ENCODE assay signal across 12 cellular contexts in the genomic region with DNA sequence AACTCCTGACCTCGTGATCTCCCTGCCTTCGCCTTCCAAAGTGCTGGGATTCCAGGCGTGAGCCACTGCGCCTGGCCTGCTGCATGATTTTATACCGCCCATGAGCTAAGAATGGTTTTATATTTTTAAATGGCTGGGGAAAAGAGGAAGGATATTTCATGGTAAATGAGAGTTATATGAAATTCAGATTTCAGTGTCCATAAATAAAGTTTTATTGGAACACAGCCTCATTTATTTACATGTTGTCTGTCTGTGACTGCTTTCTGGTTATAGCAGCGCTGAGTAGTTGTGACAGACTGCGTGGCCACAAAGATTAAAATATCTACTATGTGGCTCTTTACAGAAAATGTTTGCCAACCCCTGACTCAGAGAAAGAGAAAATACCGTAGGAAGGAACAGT. TPM values are rescaled to one million over a fixed set of nuclear protein-coding genes. Genes with fewer than 3 reads are reported as not detected.
DNase-seq lines count a peak whose midpoint lies in the region; ATAC-seq and TF ChIP-seq lines count a peak whose summit lies in the region.
"Had no signal": no experiment of that assay in that cellular context is flagged by ENCODE, and none has a peak within 500 bp of the region (broad histone marks: within the 10 kb centered on the region; RNA-seq: fewer than 3 reads in every experiment).

No MANE protein-coding gene starts in this region.

- H3K9me3 ChIP-seq in CD4-positive, alpha-beta memory T cell (ENCODE audit: control insufficient read depth in 1 of 2, low read length in 2 of 2): no peaks in the 10 kb centered on the region
- H3K9me3 ChIP-seq: ascending aorta had no signal

- peaks cover 0 to 1% of the 10 kb centered on the region in 2 donors for H3K27me3 Mint-ChIP-seq in CD4-positive, alpha-beta memory T cell
- H3K27me3 Mint-ChIP-seq in HFFc6 (ENCODE audit: insufficient read depth) (no peaks in the 10 kb centered on the region; the same call in 1 of the 2 replicates), nephron (ENCODE audit: low read depth) (no peaks in the 10 kb centered on the region)
- H3K27me3 Mint-ChIP-seq in activated naive CD8-positive, alpha-beta T cell: no peaks in the 10 kb centered on the region

- peak overlapping the region; percentile 94 to 98 (median 97) for H3K27ac Mint-ChIP-seq in CD4-positive, alpha-beta memory T cell
- H3K27ac Mint-ChIP-seq in HFFc6 (no peak overlapping the region), nephron (peak overlapping the region in 2 of 3 experiments; percentile 93 to 95)
- H3K27ac Mint-ChIP-seq in activated naive CD8-positive, alpha-beta T cell: no peak overlapping the region

- H3K4me1 ChIP-seq in CD4-positive, alpha-beta memory T cell (ENCODE audit: insufficient read depth, low read length): peaks cover 39% of the 10 kb centered on the region

- peaks cover 13 to 47% (median 28%) of the 10 kb centered on the region in 4 donors for H3K4me1 Mint-ChIP-seq in CD4-positive, alpha-beta memory T cell
- peaks cover 11% of the 10 kb centered on the region for H3K4me1 Mint-ChIP-seq in HFFc6 (ENCODE audit: low read depth)
- H3K4me1 Mint-ChIP-seq in activated naive CD8-positive, alpha-beta T cell (ENCODE audit: low read depth): peaks cover 26% of the 10 kb centered on the region
- peaks cover 4% of the 10 kb centered on the region for H3K4me1 Mint-ChIP-seq in nephron

- CTCF ChIA-PET in CD4-positive, alpha-beta memory T cell (lab: Charles Lee; ENCODE audit: partially characterized antibody): interaction anchor here (1.2 to 2.3 kb wide), 6 partner anchors 10 to 630 kb away, joined by 3 to 9 read pairs (median 6); partner anchors contain the start of gene TMEM130

- no peaks in the 10 kb centered on the region for H3K27me3 ChIP-seq in CD4-positive, alpha-beta memory T cell (ENCODE audit: insufficient read depth, low read length)
- H3K27me3 ChIP-seq: ascending aorta had no signal

- intact Hi-C loops in CD4-positive, alpha-beta memory T cell (cut with micrococcal nuclease): no loop called here

- TF ChIP-seq CTCF in HFFc6 (IDR thresholded peaks at IDR 0.05) (no peak), nephron (IDR thresholded peaks at IDR 0.05; ENCODE audit: unreplicated experiment in 3 of 3) (no peak)

- no peak for ATAC-seq in GM18861 (IDR thresholded peaks at IDR 0.05; ENCODE audit: unreplicated experiment)

- peaks cover 17 to 36% of the 10 kb centered on the region in 2 donors for H3K36me3 Mint-ChIP-seq in CD4-positive, alpha-beta memory T cell
- no peaks in the 10 kb centered on the region; the same call in 1 of the 2 replicates for H3K36me3 Mint-ChIP-seq in HFFc6 (ENCODE audit: low read depth)
- no peaks in the 10 kb centered on the region for H3K36me3 Mint-ChIP-seq in activated naive CD8-positive, alpha-beta T cell
- peaks cover 34% of the 10 kb centered on the region for H3K36me3 Mint-ChIP-seq in nephron (ENCODE audit: low read depth)

- POLR2A ChIA-PET in CD4-positive, alpha-beta memory T cell (lab: Charles Lee; ENCODE audit: partially characterized antibody): interaction anchor here (0.7 kb wide), 1 partner anchor 50 kb away, joined by 4 read pairs; no protein-coding TSS in a partner anchor

- no peak overlapping the region for H3K4me3 ChIP-seq in CD4-positive, alpha-beta memory T cell (ENCODE audit: low read length in 2 of 2)

- H3K36me3 ChIP-seq in CD4-positive, alpha-beta memory T cell (ENCODE audit: insufficient read depth, low read length): peaks cover 25% of the 10 kb centered on the region

- peak overlapping the region; percentile 64 to 99 (median 97) for H3K4me3 Mint-ChIP-seq in CD4-positive, alpha-beta memory T cell
- H3K4me3 Mint-ChIP-seq in HFFc6: peak overlapping the region; percentile 92
- H3K4me3 Mint-ChIP-seq in activated naive CD8-positive, alpha-beta T cell: peak overlapping the region; percentile 96
- peak overlapping the region; percentile 94 to 95 (median 95) for H3K4me3 Mint-ChIP-seq in nephron

- peaks cover 0 to 5% (median 0%) of the 10 kb centered on the region in 8 donors for H3K9me3 Mint-ChIP-seq in CD4-positive, alpha-beta memory T cell
- H3K9me3 Mint-ChIP-seq in HFFc6 (no peaks in the 10 kb centered on the region), nephron (no peaks in the 10 kb centered on the region)
- no peaks in the 10 kb centered on the region for H3K9me3 Mint-ChIP-seq in activated naive CD8-positive, alpha-beta T cell (ENCODE audit: low read depth)

- H3K27ac ChIP-seq in CD4-positive, alpha-beta memory T cell (ENCODE audit: low read depth, low read length): peak overlapping the region; percentile 92

- no peak for DNase-seq in CD4-positive, alpha-beta memory T cell
- DNase-seq in HFFc6 (no peak), NCI-H2029 treated with DMSO at 0.1 percent for 48 hours (lab: John Stamatoyannopoulos, UW) (no peak), NCI-H187 treated with DMSO at 0.1 percent for 48 hours (lab: John Stamatoyannopoulos, UW) (no peak)
- DNase-seq: activated CD4-positive, alpha-beta T cell treated with anti-CD3 and anti-CD28 coated beads for 48 hours; hippocampal formation; NCI-H1436 treated with DMSO at 0.1 percent for 48 hours had no signal

RNA-seq across cellular contexts. Expression of gene TRRAP, which starts 2.2 kb away (rescaled TPM):
- total RNA-seq in CD4-positive, alpha-beta memory T cell: 10 to 100 TPM; 83.3 to 89.9 TPM
- polyA plus RNA-seq in CD4-positive, alpha-beta memory T cell: 1 to 10 TPM in 1 of 2 donors, under 1 TPM in 1; 0.42 to 8.7 TPM
- 10 to 100 TPM; 26.6 to 35.5 (median 28.7) TPM for total RNA-seq in HFFc6 (2021; fragmentation: NEBNext Ultra II Directional; extraction: Animal tissue kit (Norgen Biotek cat#: 25700))

RNA-seq across cellular contexts. Expression of gene TMEM130, which starts 10.7 kb away (rescaled TPM):
- not detected for total RNA-seq in CD4-positive, alpha-beta memory T cell
- polyA plus RNA-seq in CD4-positive, alpha-beta memory T cell: not detected
- 10 to 100 TPM in 5 of 6 experiments, 1 to 10 TPM in 1; 5.6 to 13.1 (median 11.8) TPM for total RNA-seq in HFFc6 (2021; fragmentation: NEBNext Ultra II Directional; extraction: Animal tissue kit (Norgen Biotek cat#: 25700))
- total RNA-seq: SK-MEL-5 had no signal

Comparison
In these comparisons a context has a peak if more than half of its experiments do, and no peak if none do; other contexts are left out.
1. H3K27ac Mint-ChIP-seq: peak in CD4-positive, alpha-beta memory T cell (7 of 7) and nephron (2 of 3); none in HFFc6 (single experiment) and activated naive CD8-positive, alpha-beta T cell (single experiment).
2. RNA of gene TMEM130, which starts 10.7 kb away (total RNA-seq): 5.6 to 13.1 TPM in HFFc6; not detected in CD4-positive, alpha-beta memory T cell; every median in the first group is over 4 times any median in the second.
3. Peak in every context shown above with its lines, with median percentiles within 50 percentile points of each other: H3K4me3 Mint-ChIP-seq.